In the genomic region with DNA sequence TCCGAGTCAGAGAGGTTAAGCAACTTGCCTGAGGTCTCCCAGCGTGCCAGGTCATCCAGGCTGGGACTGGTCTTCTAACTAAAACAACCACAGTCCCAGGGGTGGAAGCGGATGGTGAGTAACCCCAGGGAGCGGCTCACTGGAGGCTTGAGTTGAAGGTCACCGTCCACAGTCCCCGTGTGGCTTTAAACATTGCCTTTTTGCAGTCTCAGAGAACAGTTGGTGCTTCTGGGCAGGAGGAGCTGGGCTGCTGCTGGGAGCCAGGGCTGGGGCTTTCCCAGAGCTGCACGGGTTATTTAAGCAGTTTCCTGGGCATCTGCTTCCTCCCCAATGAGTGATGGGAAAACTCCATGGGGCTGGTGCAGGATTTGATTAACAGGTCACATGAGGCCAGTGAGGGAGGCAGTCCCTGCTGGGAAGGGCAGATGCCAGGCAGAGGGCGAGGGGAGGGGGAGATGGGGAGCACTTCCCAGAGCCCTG, we compare ENCODE assay signal across 10 cellular contexts. TPM values are rescaled to one million over a fixed set of nuclear protein-coding genes. Genes with fewer than 3 reads are reported as not detected.
DNase-seq lines count a peak whose midpoint lies in the region; ATAC-seq, FAIRE-seq and TF ChIP-seq lines count a peak whose summit lies in the region.
"Had no signal": no experiment of that assay in that cellular context is flagged by ENCODE, and none has a peak within 500 bp of the region (broad histone marks: within the 10 kb centered on the region; RNA-seq: fewer than 3 reads in every experiment).

No MANE protein-coding gene starts in this region.

- peaks cover 12% of the 10 kb centered on the region for H3K27me3 Mint-ChIP-seq in glutamatergic neuron (ENCODE audit: unreplicated experiment)
- peaks cover 21% of the 10 kb centered on the region for H3K27me3 Mint-ChIP-seq in activated naive CD8-positive, alpha-beta T cell treated with anti-CD3 and anti-CD28 coated beads, Interleukin-2, amount 50 U/mL, for 24 hours

- peaks cover 5% of the 10 kb centered on the region for H3K9me3 Mint-ChIP-seq in glutamatergic neuron (ENCODE audit: unreplicated experiment)
- H3K9me3 Mint-ChIP-seq in activated naive CD8-positive, alpha-beta T cell treated with anti-CD3 and anti-CD28 coated beads, Interleukin-2, amount 50 U/mL, for 24 hours = no peaks in the 10 kb centered on the region
- H3K9me3 Mint-ChIP-seq: central memory CD8-positive, alpha-beta T cell had no signal

- no peaks in the 10 kb centered on the region for H3K36me3 Mint-ChIP-seq in glutamatergic neuron (ENCODE audit: unreplicated experiment)
- H3K36me3 Mint-ChIP-seq in activated naive CD8-positive, alpha-beta T cell treated with anti-CD3 and anti-CD28 coated beads, Interleukin-2, amount 50 U/mL, for 24 hours (ENCODE audit: low read depth) = no peaks in the 10 kb centered on the region

- DNase-seq in H7 (peak; percentile 73), SK-N-DZ (ENCODE audit: low spot score) (peak; percentile 69), glutamatergic neuron (peak; percentile 47), sciatic nerve (ENCODE audit: low spot score) (no peak), hippocampal formation (lab: John Stamatoyannopoulos, UW) (no peak), GM19240 (ENCODE audit: insufficient read length, low spot score) (no peak), D721Med (ENCODE audit: insufficient read length, low spot score) (no peak)
- no peak for DNase-seq in activated naive CD8-positive, alpha-beta T cell treated with anti-CD3 and anti-CD28 coated beads, Interleukin-2, amount 50 U/mL, for 24 hours

- peak overlapping the region; percentile 41 for H3K27ac Mint-ChIP-seq in glutamatergic neuron (ENCODE audit: unreplicated experiment)
- no peak overlapping the region for H3K27ac Mint-ChIP-seq in activated naive CD8-positive, alpha-beta T cell treated with anti-CD3 and anti-CD28 coated beads, Interleukin-2, amount 50 U/mL, for 24 hours

- no peaks in the 10 kb centered on the region; the same call in 1 of the 2 replicates for H3K36me3 ChIP-seq in H7 (replicated peaks; ENCODE audit: control insufficient read depth, insufficient read depth, low read length)

- H3K4me3 Mint-ChIP-seq in glutamatergic neuron (ENCODE audit: unreplicated experiment) = peak overlapping the region; percentile 66
- H3K4me3 Mint-ChIP-seq in activated naive CD8-positive, alpha-beta T cell treated with anti-CD3 and anti-CD28 coated beads, Interleukin-2, amount 50 U/mL, for 24 hours = no peak overlapping the region
- H3K4me3 Mint-ChIP-seq: central memory CD8-positive, alpha-beta T cell had no signal

- no peaks in the 10 kb centered on the region for H3K27me3 ChIP-seq in H7 (ENCODE audit: control insufficient read depth, insufficient read depth, low read length)

- ATAC-seq in sciatic nerve = peak; percentile 28
- no peak for ATAC-seq in activated naive CD8-positive, alpha-beta T cell treated with anti-CD3 and anti-CD28 coated beads, Interleukin-2, amount 50 U/mL, for 24 hours

- no peak for FAIRE-seq in D721Med (lab: Jason Lieb, UNC)

- H3K4me3 ChIP-seq in H7 (ENCODE audit: insufficient read depth, low read depth, low read length) = no peak overlapping the region

- H3K4me1 Mint-ChIP-seq in glutamatergic neuron (ENCODE audit: low read depth, unreplicated experiment) = peaks cover 32% of the 10 kb centered on the region
- no peaks in the 10 kb centered on the region for H3K4me1 Mint-ChIP-seq in activated naive CD8-positive, alpha-beta T cell treated with anti-CD3 and anti-CD28 coated beads, Interleukin-2, amount 50 U/mL, for 24 hours
- H3K4me1 Mint-ChIP-seq: central memory CD8-positive, alpha-beta T cell had no signal

- TF ChIP-seq CTCF in glutamatergic neuron (IDR thresholded peaks at IDR 0.05; ENCODE audit: partially characterized antibody, unreplicated experiment) (no peak), D721Med (IDR thresholded peaks at IDR 0.05; ENCODE audit: insufficient read depth, missing control alignments) (no peak)

- intact Hi-C loops in sciatic nerve (cut with DNase I) = no loop called here

RNA-seq across cellular contexts. Expression of a gene that starts 12.3 kb away (rescaled TPM):
- 54.8 and 76.9 TPM in 2 replicates for total RNA-seq in H7 (2014; rRNA removed; shearing (Covaris generic))
- polyA plus RNA-seq in SK-N-DZ (2014; cell fraction: cytosol; rRNA removed) = 14.8 and 17.7 TPM in 2 replicates
- 33.8 and 51.0 TPM in 2 replicates for polyA plus RNA-seq in SK-N-DZ (2014; cell fraction: nucleus; rRNA removed)
- total RNA-seq in glutamatergic neuron (ENCODE audit: unreplicated experiment) (89.8 TPM), sciatic nerve (34.3 TPM)
- total RNA-seq: T-helper 2 cell treated with Interferon-gamma antibody and Interleukin-4, amounts not matched to agents 100 ng/mL and 5 ng/mL, for 36 hours had no signal

Comparison
In these comparisons a context has a peak if more than half of its experiments do, and no peak if none do; other contexts are left out.
1. DNase-seq: peak in H7 (single experiment), SK-N-DZ (single experiment) and glutamatergic neuron (single experiment); none in sciatic nerve (single experiment), hippocampal formation (0 of 2), activated naive CD8-positive, alpha-beta T cell treated with anti-CD3 and anti-CD28 coated beads, Interleukin-2, amount 50 U/mL, for 24 hours (single experiment), GM19240 (single experiment) and D721Med (single experiment).